In the genomic region with DNA sequence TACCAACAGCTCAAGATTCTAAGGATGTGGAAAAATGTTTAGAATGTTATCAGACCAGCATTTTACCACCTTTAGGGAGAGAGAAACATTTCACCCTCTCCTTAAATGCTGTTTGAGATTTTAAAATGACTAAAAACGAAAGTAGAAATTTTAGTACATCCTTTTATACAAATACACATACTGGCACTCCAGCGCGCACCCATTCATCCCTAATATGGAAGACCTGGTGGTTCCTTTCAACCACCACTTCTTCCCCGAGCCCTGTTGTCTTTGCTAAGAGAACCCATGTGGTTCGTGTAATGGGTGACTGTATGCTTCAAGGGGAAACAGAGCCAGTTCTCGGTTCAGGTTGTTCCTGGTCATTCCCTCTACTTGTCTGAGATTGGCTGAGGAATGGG, we compare ENCODE assay signal across 11 cellular contexts. TPM values are rescaled to one million over a fixed set of nuclear protein-coding genes. Genes with fewer than 3 reads are reported as not detected.
DNase-seq lines count a peak whose midpoint lies in the region; ATAC-seq and TF ChIP-seq lines count a peak whose summit lies in the region.
"Had no signal": no experiment of that assay in that cellular context is flagged by ENCODE, and none has a peak within 500 bp of the region (broad histone marks: within the 10 kb centered on the region; RNA-seq: fewer than 3 reads in every experiment).

No MANE protein-coding gene starts in this region.

- TF ChIP-seq CTCF in GM20000 (IDR thresholded peaks at IDR 0.05; ENCODE audit: extremely low read depth, missing control alignments) = no peak

- DNase-seq in activated CD4-positive, alpha-beta T cell treated with anti-CD3 and anti-CD28 coated beads for 48 hours = peak; percentile 50
- no peak for DNase-seq in activated CD4-positive, alpha-beta T cell treated with anti-CD3 and anti-CD28 coated beads for 4 hours
- peak; percentile 61 for DNase-seq in GM20000 (ENCODE audit: low spot score)
- DNase-seq in activated T-cell treated with anti-CD3 and anti-CD28 coated beads, Interleukin-2, amount 50 U/mL, for 48 hours = peak; percentile 52 to 56
- DNase-seq in sciatic nerve (ENCODE audit: low spot score) = peak; percentile 42
- no peak for DNase-seq in activated gamma-delta T cell treated with Interleukin-2 at 50 U/mL for 16 hours
- DNase-seq: activated CD4-positive, CD25-positive, alpha-beta regulatory T cell treated with anti-CD3 and anti-CD28 coated beads, Interleukin-2, amount 50 U/mL, for 72 hours; erythroblast; Right ventricle myocardium superior had no signal

- intact Hi-C loops in sciatic nerve (cut with DNase I) = no loop called here

- ATAC-seq in sciatic nerve = no peak
- no peak for ATAC-seq in SK-N-SH treated with all-trans-retinoic acid at 6 μM for 48 hours
- ATAC-seq in GM21723 (IDR thresholded peaks at IDR 0.05; ENCODE audit: unreplicated experiment) = no peak

TF ChIP-seq in SK-N-SH treated with all-trans-retinoic acid at 6 μM for 48 hours, 23 proteins besides CTCF, POLR2A, EP300 and RAD21:
- TF ChIP-seq TOX (CRISPR knock-in tag; IDR thresholded peaks at IDR 0.05; ENCODE audit: borderline replicate concordance) (no peak), ZFP3 (CRISPR knock-in tag; IDR thresholded peaks at IDR 0.05) (no peak), ZNF70 (CRISPR knock-in tag; IDR thresholded peaks at IDR 0.05) (no peak), RARB (CRISPR knock-in tag; IDR thresholded peaks at IDR 0.05) (no peak), SNAI2 (CRISPR knock-in tag; IDR thresholded peaks at IDR 0.05) (no peak), ARNTL (CRISPR knock-in tag; IDR thresholded peaks at IDR 0.05; ENCODE audit: borderline replicate concordance, low read depth) (no peak), BACH2 (CRISPR knock-in tag; IDR thresholded peaks at IDR 0.05; ENCODE audit: borderline replicate concordance) (no peak), CSDC2 (CRISPR knock-in tag; IDR thresholded peaks at IDR 0.05) (no peak), PPARA (CRISPR knock-in tag; IDR thresholded peaks at IDR 0.05; ENCODE audit: borderline replicate concordance) (no peak), ESRRG (CRISPR knock-in tag; IDR thresholded peaks at IDR 0.05) (no peak), ISL1 (CRISPR knock-in tag; IDR thresholded peaks at IDR 0.05) (no peak)
- TF ChIP-seq, protein P1, sequence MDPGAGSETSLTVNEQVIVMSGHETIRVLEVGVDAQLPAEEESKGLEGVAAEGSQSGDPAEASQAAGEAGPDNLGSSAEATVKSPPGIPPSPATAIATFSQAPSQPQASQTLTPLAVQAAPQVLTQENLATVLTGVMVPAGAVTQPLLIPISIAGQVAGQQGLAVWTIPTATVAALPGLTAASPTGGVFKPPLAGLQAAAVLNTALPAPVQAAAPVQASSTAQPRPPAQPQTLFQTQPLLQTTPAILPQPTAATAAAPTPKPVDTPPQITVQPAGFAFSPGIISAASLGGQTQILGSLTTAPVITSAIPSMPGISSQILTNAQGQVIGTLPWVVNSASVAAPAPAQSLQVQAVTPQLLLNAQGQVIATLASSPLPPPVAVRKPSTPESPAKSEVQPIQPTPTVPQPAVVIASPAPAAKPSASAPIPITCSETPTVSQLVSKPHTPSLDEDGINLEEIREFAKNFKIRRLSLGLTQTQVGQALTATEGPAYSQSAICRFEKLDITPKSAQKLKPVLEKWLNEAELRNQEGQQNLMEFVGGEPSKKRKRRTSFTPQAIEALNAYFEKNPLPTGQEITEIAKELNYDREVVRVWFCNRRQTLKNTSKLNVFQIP (CRISPR knock-in tag; IDR thresholded peaks at IDR 0.05; ENCODE audit: borderline replicate concordance, low read depth) = no peak
- TF ChIP-seq, protein P2, sequence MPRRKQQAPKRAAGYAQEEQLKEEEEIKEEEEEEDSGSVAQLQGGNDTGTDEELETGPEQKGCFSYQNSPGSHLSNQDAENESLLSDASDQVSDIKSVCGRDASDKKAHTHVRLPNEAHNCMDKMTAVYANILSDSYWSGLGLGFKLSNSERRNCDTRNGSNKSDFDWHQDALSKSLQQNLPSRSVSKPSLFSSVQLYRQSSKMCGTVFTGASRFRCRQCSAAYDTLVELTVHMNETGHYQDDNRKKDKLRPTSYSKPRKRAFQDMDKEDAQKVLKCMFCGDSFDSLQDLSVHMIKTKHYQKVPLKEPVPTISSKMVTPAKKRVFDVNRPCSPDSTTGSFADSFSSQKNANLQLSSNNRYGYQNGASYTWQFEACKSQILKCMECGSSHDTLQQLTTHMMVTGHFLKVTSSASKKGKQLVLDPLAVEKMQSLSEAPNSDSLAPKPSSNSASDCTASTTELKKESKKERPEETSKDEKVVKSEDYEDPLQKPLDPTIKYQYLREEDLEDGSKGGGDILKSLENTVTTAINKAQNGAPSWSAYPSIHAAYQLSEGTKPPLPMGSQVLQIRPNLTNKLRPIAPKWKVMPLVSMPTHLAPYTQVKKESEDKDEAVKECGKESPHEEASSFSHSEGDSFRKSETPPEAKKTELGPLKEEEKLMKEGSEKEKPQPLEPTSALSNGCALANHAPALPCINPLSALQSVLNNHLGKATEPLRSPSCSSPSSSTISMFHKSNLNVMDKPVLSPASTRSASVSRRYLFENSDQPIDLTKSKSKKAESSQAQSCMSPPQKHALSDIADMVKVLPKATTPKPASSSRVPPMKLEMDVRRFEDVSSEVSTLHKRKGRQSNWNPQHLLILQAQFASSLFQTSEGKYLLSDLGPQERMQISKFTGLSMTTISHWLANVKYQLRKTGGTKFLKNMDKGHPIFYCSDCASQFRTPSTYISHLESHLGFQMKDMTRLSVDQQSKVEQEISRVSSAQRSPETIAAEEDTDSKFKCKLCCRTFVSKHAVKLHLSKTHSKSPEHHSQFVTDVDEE (CRISPR knock-in tag; IDR thresholded peaks at IDR 0.05) = no peak
- TF ChIP-seq, protein P3, sequence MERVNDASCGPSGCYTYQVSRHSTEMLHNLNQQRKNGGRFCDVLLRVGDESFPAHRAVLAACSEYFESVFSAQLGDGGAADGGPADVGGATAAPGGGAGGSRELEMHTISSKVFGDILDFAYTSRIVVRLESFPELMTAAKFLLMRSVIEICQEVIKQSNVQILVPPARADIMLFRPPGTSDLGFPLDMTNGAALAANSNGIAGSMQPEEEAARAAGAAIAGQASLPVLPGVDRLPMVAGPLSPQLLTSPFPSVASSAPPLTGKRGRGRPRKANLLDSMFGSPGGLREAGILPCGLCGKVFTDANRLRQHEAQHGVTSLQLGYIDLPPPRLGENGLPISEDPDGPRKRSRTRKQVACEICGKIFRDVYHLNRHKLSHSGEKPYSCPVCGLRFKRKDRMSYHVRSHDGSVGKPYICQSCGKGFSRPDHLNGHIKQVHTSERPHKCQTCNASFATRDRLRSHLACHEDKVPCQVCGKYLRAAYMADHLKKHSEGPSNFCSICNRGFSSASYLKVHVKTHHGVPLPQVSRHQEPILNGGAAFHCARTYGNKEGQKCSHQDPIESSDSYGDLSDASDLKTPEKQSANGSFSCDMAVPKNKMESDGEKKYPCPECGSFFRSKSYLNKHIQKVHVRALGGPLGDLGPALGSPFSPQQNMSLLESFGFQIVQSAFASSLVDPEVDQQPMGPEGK (CRISPR knock-in tag; IDR thresholded peaks at IDR 0.05; ENCODE audit: borderline replicate concordance) = no peak
- TF ChIP-seq, protein P4, sequence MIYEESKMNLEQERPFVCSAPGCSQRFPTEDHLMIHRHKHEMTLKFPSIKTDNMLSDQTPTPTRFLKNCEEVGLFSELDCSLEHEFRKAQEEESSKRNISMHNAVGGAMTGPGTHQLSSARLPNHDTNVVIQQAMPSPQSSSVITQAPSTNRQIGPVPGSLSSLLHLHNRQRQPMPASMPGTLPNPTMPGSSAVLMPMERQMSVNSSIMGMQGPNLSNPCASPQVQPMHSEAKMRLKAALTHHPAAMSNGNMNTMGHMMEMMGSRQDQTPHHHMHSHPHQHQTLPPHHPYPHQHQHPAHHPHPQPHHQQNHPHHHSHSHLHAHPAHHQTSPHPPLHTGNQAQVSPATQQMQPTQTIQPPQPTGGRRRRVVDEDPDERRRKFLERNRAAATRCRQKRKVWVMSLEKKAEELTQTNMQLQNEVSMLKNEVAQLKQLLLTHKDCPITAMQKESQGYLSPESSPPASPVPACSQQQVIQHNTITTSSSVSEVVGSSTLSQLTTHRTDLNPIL (CRISPR knock-in tag; IDR thresholded peaks at IDR 0.05; ENCODE audit: low read depth) = no peak

RNA-seq across cellular contexts. Expression of a gene that starts 21.3 kb away (rescaled TPM):
- total RNA-seq in sciatic nerve = 8.2 TPM

RNA-seq across cellular contexts. Expression of a gene that starts 42.1 kb away (rescaled TPM):
- 80.5 TPM for total RNA-seq in sciatic nerve

Comparison
In these comparisons a context has a peak if more than half of its experiments do, and no peak if none do; other contexts are left out.
1. DNase-seq: peak in activated CD4-positive, alpha-beta T cell treated with anti-CD3 and anti-CD28 coated beads for 48 hours (single experiment), GM20000 (single experiment), activated T-cell treated with anti-CD3 and anti-CD28 coated beads, Interleukin-2, amount 50 U/mL, for 48 hours (2 of 2) and sciatic nerve (single experiment); none in activated CD4-positive, alpha-beta T cell treated with anti-CD3 and anti-CD28 coated beads for 4 hours (0 of 2) and activated gamma-delta T cell treated with Interleukin-2 at 50 U/mL for 16 hours (single experiment).